ENCODE assay signal across 14 cellular contexts in the genomic region with DNA sequence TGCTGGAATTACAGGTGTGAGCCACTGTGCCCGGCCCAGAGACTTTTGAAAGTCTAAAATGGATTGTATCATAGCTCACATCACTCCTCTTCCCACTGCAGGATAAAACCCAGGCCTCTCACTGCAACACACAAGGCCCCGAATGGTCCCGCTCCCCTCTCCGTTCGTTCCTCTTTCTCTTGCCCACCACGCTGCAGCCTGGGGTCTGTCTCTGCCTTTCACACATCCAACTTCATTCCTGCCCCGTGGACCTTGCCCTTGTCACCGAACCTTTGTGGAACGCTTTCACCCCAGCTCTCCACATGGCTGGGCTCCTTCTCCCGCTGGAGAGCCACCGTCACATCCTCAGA. TPM values are rescaled to one million over a fixed set of nuclear protein-coding genes. Genes with fewer than 3 reads are reported as not detected.
A peak's percentile ranks its signal among the peaks of the same experiment; 100 is the strongest.
DNase-seq lines count a peak whose midpoint lies in the region; ATAC-seq and TF ChIP-seq lines count a peak whose summit lies in the region.
"Had no signal": no experiment of that assay in that cellular context is flagged by ENCODE, and none has a peak within 500 bp of the region (broad histone marks: within the 10 kb centered on the region; RNA-seq: fewer than 3 reads in every experiment).

No MANE protein-coding gene starts in this region.

- H3K27me3 ChIP-seq in heart left ventricle, result no peaks in the 10 kb centered on the region
- H3K27me3 ChIP-seq in gastrocnemius medialis, result no peaks in the 10 kb centered on the region
- no peaks in the 10 kb centered on the region for H3K27me3 ChIP-seq in upper lobe of right lung

- no peak for DNase-seq in heart left ventricle
- no peak for DNase-seq in Right ventricle myocardium inferior (ENCODE audit: missing footprints)
- no peak for DNase-seq in left lobe of liver (ENCODE audit: low spot score)
- DNase-seq in gastrocnemius medialis, result no peak
- DNase-seq in upper lobe of right lung, result no peak
- DNase-seq in NOMO-1 (lab: John Stamatoyannopoulos, UW; ENCODE audit: unreplicated experiment in 2 of 2), result no peak
- no peak for DNase-seq in SW480 (ENCODE audit: low spot score)
- DNase-seq: activated CD4-positive, CD25-positive, alpha-beta regulatory T cell treated with anti-CD3 and anti-CD28 coated beads, Interleukin-2, amount 50 U/mL, for 72 hours; activated CD8-positive, alpha-beta memory T cell treated with anti-CD3 and anti-CD28 coated beads, Interleukin-2, amount 50 U/mL, for 48 hours; activated naive CD4-positive, alpha-beta T cell treated with anti-CD3 and anti-CD28 coated beads, Interleukin-2, amount 50 U/mL, for 16 hours; NCI-H774; RPMI8226 had no signal

- in situ Hi-C loops in gastrocnemius medialis (cut with MboI; ENCODE audit: low sequenced_read_pairs in 4 of 4), result no loop called here

- TF ChIP-seq CTCF in heart left ventricle (IDR thresholded peaks at IDR 0.05) (no peak), gastrocnemius medialis (IDR thresholded peaks at IDR 0.05 in 4 of 5, conservative IDR thresholded peaks at IDR 0.05 in 1 of 5) (no peak), upper lobe of right lung (IDR thresholded peaks at IDR 0.05) (no peak)

- TF ChIP-seq POLR2A in heart left ventricle (IDR thresholded peaks at IDR 0.05) (no peak), gastrocnemius medialis (IDR thresholded peaks at IDR 0.05) (no peak)

- ATAC-seq in heart left ventricle (no peak), Right ventricle myocardium inferior (no peak), left lobe of liver (peak; percentile 0), gastrocnemius medialis (no peak), upper lobe of right lung (no peak), GM21515 (IDR thresholded peaks at IDR 0.05; ENCODE audit: unreplicated experiment) (no peak)

- peaks cover 0 to 31% (median 0%) of the 10 kb centered on the region in 9 donors for H3K36me3 ChIP-seq in heart left ventricle
- H3K36me3 ChIP-seq in gastrocnemius medialis, result peaks cover 0 to 2% of the 10 kb centered on the region in 2 donors
- H3K36me3 ChIP-seq in upper lobe of right lung, result no peaks in the 10 kb centered on the region

- H3K4me3 ChIP-seq in heart left ventricle, result peak overlapping the region in 11 of 12 donors; percentile 12 to 50 (median 42)
- peak overlapping the region; percentile 53 to 73 (median 58) for H3K4me3 ChIP-seq in gastrocnemius medialis
- no peak overlapping the region for H3K4me3 ChIP-seq in upper lobe of right lung

- intact Hi-C loops in heart left ventricle (cut with DNase I) (loop anchor here in 3 of 10 donors (2.0 to 5.0 kb wide), 3 partner anchors 20 to 72 kb away; a partner anchor contains a TSS), Right ventricle myocardium inferior (cut with DNase I) (loop anchor here (2.0 kb wide), 1 partner anchor 42 kb away; a partner anchor contains a TSS), gastrocnemius medialis (cut with DNase I; ENCODE audit: low total_unique reads) (loop anchor here (1.0 to 2.0 kb wide), 4 partner anchors 20 to 42 kb away; no protein-coding TSS in a partner anchor), upper lobe of right lung (cut with DNase I) (no loop called here)

- WGBS in heart left ventricle, 4 donors, result 61 to 71% (median 68%) methylated on average over 11 of the region's 11 CpGs

- peaks cover 6 to 68% (median 42%) of the 10 kb centered on the region in 12 donors for H3K4me1 ChIP-seq in heart left ventricle
- peaks cover 69 to 85% of the 10 kb centered on the region in 2 donors for H3K4me1 ChIP-seq in gastrocnemius medialis
- H3K4me1 ChIP-seq in upper lobe of right lung, result peaks cover 11% of the 10 kb centered on the region

- no peaks in the 10 kb centered on the region for H3K9me3 ChIP-seq in heart left ventricle
- no peaks in the 10 kb centered on the region for H3K9me3 ChIP-seq in gastrocnemius medialis
- no peaks in the 10 kb centered on the region for H3K9me3 ChIP-seq in upper lobe of right lung

- peak overlapping the region; percentile 85 to 100 (median 99) for H3K27ac ChIP-seq in heart left ventricle
- H3K27ac ChIP-seq in gastrocnemius medialis, result peak overlapping the region; percentile 98 to 100 (median 98)
- H3K27ac ChIP-seq in upper lobe of right lung, result peak overlapping the region; percentile 66
- H3K27ac ChIP-seq: epithelial cell of prostate had no signal

RNA-seq across cellular contexts. Expression of a gene that starts 42.6 kb away (rescaled TPM):
- total RNA-seq in heart left ventricle, result 100 to 1,000 TPM; 107 to 267 (median 155) TPM
- polyA plus RNA-seq in heart left ventricle, result 100 to 1,000 TPM; 159 to 192 TPM
- 164 TPM for total RNA-seq in Right ventricle myocardium inferior
- 203 TPM for total RNA-seq in left lobe of liver
- 100 to 1,000 TPM in 3 of 4 donors, 10 to 100 TPM in 1; 90.2 to 403 (median 348) TPM for total RNA-seq in gastrocnemius medialis
- 150 TPM for total RNA-seq in upper lobe of right lung
